ENCODE assay signal across 2 cellular contexts in the genomic region with DNA sequence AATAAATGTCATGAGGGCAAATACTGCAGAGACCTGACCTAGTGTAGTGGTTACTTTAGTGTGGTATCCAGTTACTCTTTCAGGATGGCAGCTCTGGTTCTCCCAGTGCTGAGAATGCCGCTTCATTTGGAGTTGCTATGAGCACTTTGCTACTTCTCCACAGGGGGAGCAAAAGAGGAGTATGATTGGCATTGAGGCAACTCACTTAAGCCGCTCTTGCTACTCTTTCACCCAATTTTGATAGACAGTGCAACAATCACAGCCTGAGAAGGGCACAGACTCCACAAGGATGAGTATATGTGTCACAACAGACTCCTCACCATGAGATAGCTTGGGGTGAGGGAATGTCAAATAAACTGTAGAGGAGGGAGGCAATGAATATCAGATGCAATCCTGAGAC.
TF ChIP-seq lines count a peak whose summit lies in the region.

No MANE protein-coding gene starts in this region.

TF ChIP-seq in A549, 52 proteins besides CTCF, POLR2A, EP300 and RAD21 (continued from another document):
- no peak for TF ChIP-seq PBX3 (IDR thresholded peaks at IDR 0.05)
- no peak for TF ChIP-seq MAX (IDR thresholded peaks at IDR 0.05)
- TF ChIP-seq HEYL (CRISPR knock-in tag; IDR thresholded peaks at IDR 0.05) = no peak
- TF ChIP-seq FOSL2 (IDR thresholded peaks at IDR 0.05) = no peak
- TF ChIP-seq FOSL2 (CRISPR knock-in tag; IDR thresholded peaks at IDR 0.05) = no peak
- TF ChIP-seq MAFK (IDR thresholded peaks at IDR 0.05; ENCODE audit: partially characterized antibody) = no peak

TF ChIP-seq in GM23338, 12 proteins besides CTCF, POLR2A, EP300 and RAD21 (continued from another document):
- TF ChIP-seq ZNF462 (CRISPR knock-in tag; IDR thresholded peaks at IDR 0.05) = no peak
